8 cellular contexts compared by ENCODE assay signal in genomic region chr16:9258423-9259051, GRCh38.
A peak's percentile ranks its signal among the peaks of the same experiment; 100 is the strongest.
DNase-seq lines count a peak whose midpoint lies in the region; ATAC-seq, FAIRE-seq and TF ChIP-seq lines count a peak whose summit lies in the region.

No MANE protein-coding gene starts in this region.

- intact Hi-C loops in body of pancreas (cut with DNase I) (loop anchor here (5.0 kb wide), 1 partner anchor 924 kb away; the partner anchor contains the start of gene GRIN2A), kidney (cut with DNase I) (no loop called here), tibial artery (cut with DNase I; ENCODE audit: low total_unique reads) (loop anchor here (5.0 kb wide), 1 partner anchor 924 kb away; the partner anchor contains the start of gene GRIN2A)

- no peaks in the 10 kb centered on the region for H3K36me3 ChIP-seq in body of pancreas (replicated peaks in 1 of 2; ENCODE audit: insufficient read depth in 1 of 2, low read depth in 2 of 2)
- no peaks in the 10 kb centered on the region for H3K36me3 ChIP-seq in kidney (ENCODE audit: control insufficient read depth in 1 of 2, insufficient read depth in 2 of 2, low read length in 2 of 2)
- H3K36me3 ChIP-seq in tibial artery: no peaks in the 10 kb centered on the region

- TF ChIP-seq POLR2A in body of pancreas (IDR thresholded peaks at IDR 0.05): peak in 1 of 3 donors; percentile 3

- no peaks in the 10 kb centered on the region for H3K9me3 ChIP-seq in body of pancreas
- no peaks in the 10 kb centered on the region for H3K9me3 ChIP-seq in kidney (ENCODE audit: control insufficient read depth in 1 of 2, low read length in 2 of 2)
- no peaks in the 10 kb centered on the region for H3K9me3 ChIP-seq in tibial artery

- H3K4me1 ChIP-seq in body of pancreas (peaks cover 35% of the 10 kb centered on the region), kidney (ENCODE audit: control insufficient read depth in 1 of 2, insufficient read depth in 1 of 2, low read depth in 1 of 2, low read length in 2 of 2) (no peaks in the 10 kb centered on the region), tibial artery (peaks cover 0 to 31% (median 3%) of the 10 kb centered on the region in 4 donors)

- H3K27ac ChIP-seq in body of pancreas: no peak overlapping the region
- no peak overlapping the region for H3K27ac ChIP-seq in kidney (ENCODE audit: low read depth in 2 of 2, low read length in 2 of 2)
- no peak overlapping the region for H3K27ac ChIP-seq in tibial artery

- DNase-seq in CMK (ENCODE audit: low read depth): peak; percentile 4
- DNase-seq in NCI-H2227 treated with DMSO at 0.1 percent for 48 hours (lab: John Stamatoyannopoulos, UW): peak; percentile 4
- peak; percentile 30 to 66 (median 62) for DNase-seq in body of pancreas
- DNase-seq in kidney: no peak
- DNase-seq in tibial artery: no peak
- no peak for DNase-seq in stimulated activated naive CD4-positive, alpha-beta T cell treated with Interleukin-2 at 50 U/mL for 16 hours (lab: John Stamatoyannopoulos, UW)

- ATAC-seq in GM18868 (IDR thresholded peaks at IDR 0.05; ENCODE audit: unreplicated experiment): peak; percentile 56
- no peak for ATAC-seq in body of pancreas
- ATAC-seq in GM19455 (IDR thresholded peaks at IDR 0.05; ENCODE audit: unreplicated experiment): no peak

- H3K27me3 ChIP-seq in body of pancreas (no peaks in the 10 kb centered on the region), tibial artery (peaks cover 0 to 12% of the 10 kb centered on the region in 2 donors)

- FAIRE-seq in kidney (lab: Jason Lieb, UNC): no peak

- no peak overlapping the region for H3K9ac ChIP-seq in kidney (ENCODE audit: low read length in 2 of 2)

- 52% methylated on average over 12 to 14 of the region's 14 CpGs for WGBS in body of pancreas, 2 donors

- no peak overlapping the region for H3K4me3 ChIP-seq in body of pancreas
- no peak overlapping the region for H3K4me3 ChIP-seq in kidney (ENCODE audit: low read length in 2 of 2)
- H3K4me3 ChIP-seq in tibial artery: no peak overlapping the region

- TF ChIP-seq CTCF in body of pancreas (IDR thresholded peaks at IDR 0.05) (peak; percentile 46 to 90 (median 73)), kidney (IDR thresholded peaks at IDR 0.05; ENCODE audit: borderline replicate concordance, extremely low read depth, insufficient read depth) (peak; percentile 54), tibial artery (IDR thresholded peaks at IDR 0.05) (peak; percentile 53 to 62)

Comparison
In these comparisons a context has a peak if more than half of its experiments do, and no peak if none do; other contexts are left out.
1. DNase-seq: peak in CMK (single experiment), NCI-H2227 treated with DMSO at 0.1 percent for 48 hours (single experiment) and body of pancreas (4 of 4); none in kidney (single experiment), tibial artery (0 of 2) and stimulated activated naive CD4-positive, alpha-beta T cell treated with Interleukin-2 at 50 U/mL for 16 hours (single experiment).
2. Peak in every context shown above with its lines, with median percentiles within 50 percentile points of each other: CTCF ChIP-seq.